8 cellular contexts compared by ENCODE assay signal in genomic region chrX:17590892-17591740, GRCh38.
DNase-seq lines count a peak whose midpoint lies in the region; ATAC-seq and TF ChIP-seq lines count a peak whose summit lies in the region.

No MANE protein-coding gene starts in this region.

- POLR2A ChIA-PET in PC-3 (lab: Charles Lee; ENCODE audit: unreplicated experiment) = no interaction called here

- H3K4me3 ChIP-seq in PC-3 (ENCODE audit: low read length) = peak overlapping the region; percentile 51

- H3K27me3 ChIP-seq in PC-3 (ENCODE audit: low read length) = no peaks in the 10 kb centered on the region

- in situ Hi-C loops in Caki2 (cut with HindIII; ENCODE audit: low pct_unique_long_range_greater_than_20kb, low sequenced_read_pairs) = no loop called here
- in situ Hi-C loops in KBM-7 (cut with MboI; ENCODE audit: low pct_unique_long_range_greater_than_20kb, low sequenced_read_pairs) = loop anchor here (25.0 kb wide), 1 partner anchor 354 kb away; no protein-coding TSS in a partner anchor

- peak overlapping the region; percentile 82 for H3K4me2 ChIP-seq in PC-3 (ENCODE audit: low read length)

- 0 out of 2 replicates have a peak overlapping the region, but pooled peaks have one; percentile 20 for H2AFZ ChIP-seq in PC-3 (ENCODE audit: low read length)

- H3K9me3 ChIP-seq in PC-3 (ENCODE audit: low read length) = no peaks in the 10 kb centered on the region

- peaks cover 40% of the 10 kb centered on the region for H3K4me1 Mint-ChIP-seq in brain

- peak overlapping the region; percentile 12 to 66 (median 31) for H3K4me3 Mint-ChIP-seq in brain

- CTCF ChIA-PET in PC-3 (lab: Charles Lee) = interaction anchor here (1.7 kb wide), 1 partner anchor 349 kb away, joined by 5 read pairs; no protein-coding TSS in a partner anchor

- intact Hi-C loops in PC-3 (cut with micrococcal nuclease) = loop anchor here (1.0 to 2.0 kb wide), 7 partner anchors 30 to 430 kb away; partner anchors contain the start of gene NHS

- DNase-seq in Caki2 (ENCODE audit: low read depth) (peak; percentile 71), KBM-7 (peak; percentile 72), PC-3 (peak; percentile 79), islet precursor cell (peak; percentile 76)
- peak in 3 of 4 experiments; percentile 15 to 21 (median 19) for DNase-seq in stimulated activated CD4-positive, alpha-beta T cell treated with anti-CD3 and anti-CD28 coated beads, Interleukin-1b, Interleukin-23, amount 100 ng/mL, for 24 hours (ENCODE audit: low read depth in 4 of 4, low spot score in 1 of 4)

- no TSS peak for BruUV-seq in PC-3 (replicated peaks; lab: Mats Ljungman, UMichigan)

- H3K9ac ChIP-seq in PC-3 (ENCODE audit: low read length) = peak overlapping the region; percentile 29; the same call in 1 of the 2 replicates

- peaks cover 43% of the 10 kb centered on the region for H3K4me1 ChIP-seq in PC-3 (ENCODE audit: insufficient read depth, low read length)

- TF ChIP-seq CTCF in PC-3 (conservative IDR thresholded peaks at IDR 0.05; ENCODE audit: low read depth, low read length) (peak; percentile 87), brain (conservative IDR thresholded peaks at IDR 0.05) (peak; percentile 90 to 94)

- H3K27me3 Mint-ChIP-seq in brain = peaks cover 2% of the 10 kb centered on the region

- H3K27ac ChIP-seq in PC-3 (ENCODE audit: low read length) = peak overlapping the region; percentile 55

- H3K79me2 ChIP-seq in PC-3 (ENCODE audit: low read length) = no peaks in the 10 kb centered on the region

- H3K36me3 Mint-ChIP-seq in brain = no peaks in the 10 kb centered on the region

- no peaks in the 10 kb centered on the region for H3K36me3 ChIP-seq in PC-3 (ENCODE audit: low read depth, low read length)

- ATAC-seq in GM19372 (IDR thresholded peaks at IDR 0.05; ENCODE audit: low read depth, unreplicated experiment) (peak; percentile 67), PC-3 (peak; percentile 58), HG02840 (IDR thresholded peaks at IDR 0.05; ENCODE audit: low FRiP score, unreplicated experiment) (no peak)

- no peaks in the 10 kb centered on the region for H3K9me2 ChIP-seq in PC-3 (replicated peaks; ENCODE audit: low read length)

- H4K20me1 ChIP-seq in PC-3 (ENCODE audit: low read length) = no peaks in the 10 kb centered on the region

- peak overlapping the region in 4 of 5 experiments; percentile 30 to 81 (median 70) for H3K27ac Mint-ChIP-seq in brain

- H3K9me3 Mint-ChIP-seq in brain = no peaks in the 10 kb centered on the region

- no peaks in the 10 kb centered on the region for H3F3A ChIP-seq in PC-3 (ENCODE audit: low read length, unreplicated experiment)

Comparison
In these comparisons a context has a peak if more than half of its experiments do, and no peak if none do; other contexts are left out.
1. DNase-seq: peak in every context shown above with its lines; median percentile 79 in PC-3; 76 in islet precursor cell; 72 in KBM-7; 71 in Caki2; 19 in stimulated activated CD4-positive, alpha-beta T cell treated with anti-CD3 and anti-CD28 coated beads, Interleukin-1b, Interleukin-23, amount 100 ng/mL, for 24 hours.